19 cellular contexts compared by ENCODE assay signal in the genomic region with DNA sequence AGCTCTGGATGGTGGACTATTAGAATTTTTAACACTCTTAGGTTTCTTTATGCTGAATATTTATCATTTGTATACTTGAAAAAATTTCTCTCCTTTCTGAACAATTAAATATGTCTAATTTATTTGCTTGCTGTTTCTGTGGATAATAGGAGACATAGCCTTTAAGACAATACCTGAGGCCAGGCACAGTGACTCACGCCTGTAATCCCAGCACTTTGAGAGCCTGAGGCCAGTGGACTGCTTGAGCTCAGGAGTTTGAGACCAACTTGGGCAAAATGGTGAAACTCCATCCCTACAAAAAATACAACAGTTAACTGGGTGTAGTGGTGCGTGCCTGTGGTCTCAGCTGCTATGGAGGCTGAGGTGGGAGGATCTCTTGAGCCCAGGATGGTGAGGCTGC. TPM values are rescaled to one million over a fixed set of nuclear protein-coding genes. Genes with fewer than 3 reads are reported as not detected.
DNase-seq lines count a peak whose midpoint lies in the region; ATAC-seq and TF ChIP-seq lines count a peak whose summit lies in the region.
"Had no signal": no experiment of that assay in that cellular context is flagged by ENCODE, and none has a peak within 500 bp of the region (broad histone marks: within the 10 kb centered on the region; RNA-seq: fewer than 3 reads in every experiment).

No MANE protein-coding gene starts in this region.

- H3K4me3 ChIP-seq in smooth muscle cell: no peak overlapping the region
- H3K4me3 ChIP-seq: BLaER1 treated with 17β-estradiol and CSF1 and Interleukin-3, amounts not matched to agents 10 nM and 100 nM; GM12878 had no signal

- H2AFZ ChIP-seq in smooth muscle cell (ENCODE audit: low read depth): no peak overlapping the region

- H3K27ac Mint-ChIP-seq in activated naive CD4-positive, alpha-beta T cell treated with anti-CD3 and anti-CD28 coated beads, Interleukin-2, amount 50 U/mL, for 24 hours: peak overlapping the region; percentile 82

- no peak overlapping the region for H3K9ac ChIP-seq in smooth muscle cell (ENCODE audit: low read depth)
- H3K9ac ChIP-seq: BLaER1 treated with 17β-estradiol and CSF1 and Interleukin-3, amounts not matched to agents 10 nM and 100 nM had no signal

- H3K79me2 ChIP-seq in smooth muscle cell (ENCODE audit: low read depth): peaks cover 23% of the 10 kb centered on the region

- WGBS in smooth muscle cell (ENCODE audit: low lambda C conversion rate): 90% methylated on average over 2 of the region's 2 CpGs

- no peak for TF ChIP-seq CTCF in smooth muscle cell (IDR thresholded peaks at IDR 0.05; ENCODE audit: borderline replicate concordance, insufficient read depth, poor library complexity, severe bottlenecking)

- H3K27me3 Mint-ChIP-seq in activated naive CD4-positive, alpha-beta T cell treated with anti-CD3 and anti-CD28 coated beads, Interleukin-2, amount 50 U/mL, for 24 hours: no peaks in the 10 kb centered on the region

- H3K27me3 ChIP-seq in smooth muscle cell (ENCODE audit: low read depth): no peaks in the 10 kb centered on the region
- H3K27me3 ChIP-seq: BLaER1 treated with 17β-estradiol and CSF1 and Interleukin-3, amounts not matched to agents 10 nM and 100 nM had no signal

- H3K36me3 ChIP-seq in smooth muscle cell (ENCODE audit: low read depth): no peaks in the 10 kb centered on the region
- H3K36me3 ChIP-seq: BLaER1 treated with 17β-estradiol and CSF1 and Interleukin-3, amounts not matched to agents 10 nM and 100 nM had no signal

- ATAC-seq in esophagus mucosa: peak; percentile 58
- ATAC-seq: GM12878, PC-3 had no signal

- H3K9me3 ChIP-seq in smooth muscle cell (replicated peaks; ENCODE audit: low read depth): no peaks in the 10 kb centered on the region
- H3K9me3 ChIP-seq: BLaER1 treated with 17β-estradiol and CSF1 and Interleukin-3, amounts not matched to agents 10 nM and 100 nM had no signal

- peaks cover 5% of the 10 kb centered on the region for H3K36me3 Mint-ChIP-seq in activated naive CD4-positive, alpha-beta T cell treated with anti-CD3 and anti-CD28 coated beads, Interleukin-2, amount 50 U/mL, for 24 hours

- H3F3A ChIP-seq in smooth muscle cell (ENCODE audit: low read depth): peaks cover 3% of the 10 kb centered on the region

- peaks cover 3% of the 10 kb centered on the region for H3K4me1 ChIP-seq in smooth muscle cell (ENCODE audit: low read depth)
- H3K4me1 ChIP-seq: BLaER1 treated with 17β-estradiol and CSF1 and Interleukin-3, amounts not matched to agents 10 nM and 100 nM had no signal

- H4K20me1 ChIP-seq in smooth muscle cell (ENCODE audit: low read depth): no peaks in the 10 kb centered on the region
- H4K20me1 ChIP-seq: BLaER1 treated with 17β-estradiol and CSF1 and Interleukin-3, amounts not matched to agents 10 nM and 100 nM had no signal

- no peaks in the 10 kb centered on the region for H3K9me3 Mint-ChIP-seq in activated naive CD4-positive, alpha-beta T cell treated with anti-CD3 and anti-CD28 coated beads, Interleukin-2, amount 50 U/mL, for 24 hours

- H3K4me1 Mint-ChIP-seq in activated naive CD4-positive, alpha-beta T cell treated with anti-CD3 and anti-CD28 coated beads, Interleukin-2, amount 50 U/mL, for 24 hours: peaks cover 77% of the 10 kb centered on the region

- DNase-seq in activated naive CD4-positive, alpha-beta T cell treated with Interleukin-2 at 50 U/mL for 16 hours: no peak
- peak; percentile 45 for DNase-seq in M059J (ENCODE audit: low read depth)
- no peak for DNase-seq in smooth muscle cell (lab: John Stamatoyannopoulos, UW; ENCODE audit: unreplicated experiment)
- DNase-seq in putamen (ENCODE audit: low spot score): no peak
- no peak for DNase-seq in NCI-H2171 (lab: John Stamatoyannopoulos, UW)
- DNase-seq: DMS 273 treated with DMSO at 0.1 percent for 48 hours, GDM1, HCEC 1CT, NCI-H1436, NCI-H2029, NCI-H2171 treated with DMSO at 0.1 percent for 48 hours, NCI-H446 treated with DMSO at 0.1 percent for 48 hours, NCI-H748 treated with DMSO at 0.1 percent for 48 hours, PC-3 had no signal

- no peak overlapping the region for H3K4me3 Mint-ChIP-seq in activated naive CD4-positive, alpha-beta T cell treated with anti-CD3 and anti-CD28 coated beads, Interleukin-2, amount 50 U/mL, for 24 hours

- peak overlapping the region; percentile 51 for H3K4me2 ChIP-seq in smooth muscle cell
- H3K4me2 ChIP-seq: BLaER1 treated with 17β-estradiol and CSF1 and Interleukin-3, amounts not matched to agents 10 nM and 100 nM had no signal

- peak overlapping the region; percentile 62 for H3K27ac ChIP-seq in smooth muscle cell (ENCODE audit: low read depth)
- H3K27ac ChIP-seq: BLaER1 treated with 17β-estradiol and CSF1 and Interleukin-3, amounts not matched to agents 10 nM and 100 nM; RWPE1 had no signal

RNA-seq across cellular contexts. Expression of gene FAM117B, which starts 54.7 kb away (rescaled TPM):
- 1.3 and 4.7 TPM in 2 replicates for total RNA-seq in M059J (2014; rRNA removed; shearing (Covaris generic))
- 10.0 TPM for total RNA-seq in esophagus mucosa
- 11.1 and 12.3 TPM in 2 replicates for total RNA-seq in smooth muscle cell
- 5.4 and 8.0 TPM in 2 replicates for polyA plus RNA-seq in smooth muscle cell
